Comparison of ENCODE assay signal across 11 cellular contexts in the genomic region with DNA sequence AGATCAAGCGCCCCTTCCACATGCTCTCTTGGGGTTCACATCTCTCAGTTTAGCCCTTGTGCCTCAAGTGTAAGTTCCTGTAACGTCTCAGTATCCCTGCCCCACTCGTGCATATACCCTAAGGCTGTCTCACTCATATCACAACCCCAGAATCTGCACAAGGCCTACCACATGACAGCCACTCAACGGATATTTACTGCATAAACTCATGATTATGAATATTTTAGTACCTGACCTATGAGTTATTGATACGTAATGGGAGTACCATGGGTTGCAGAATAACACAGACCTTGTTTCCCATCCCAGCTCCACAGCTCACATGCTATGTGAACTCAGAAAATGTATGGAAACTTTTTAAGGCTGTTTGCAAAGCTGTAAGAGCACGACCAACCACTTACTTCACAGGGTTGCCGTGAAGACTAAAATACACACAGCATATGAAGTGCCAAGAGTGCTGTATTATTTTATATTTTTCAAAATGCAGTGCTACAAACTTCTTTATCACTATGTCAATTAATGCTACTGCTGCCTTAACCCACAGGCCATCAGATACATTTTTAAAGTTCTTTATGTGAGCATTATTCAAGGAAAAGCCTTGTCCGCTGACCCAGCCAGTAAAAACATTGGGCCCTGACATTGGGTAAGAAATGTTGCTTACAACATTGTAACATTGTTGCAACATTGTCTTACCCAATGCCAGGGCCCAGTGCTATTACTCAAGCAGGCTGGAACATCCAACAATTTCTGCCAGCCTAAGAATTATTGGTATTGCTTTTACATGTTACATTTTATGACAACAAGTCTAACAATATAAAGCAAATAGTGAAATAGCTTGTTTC.
A peak's percentile ranks its signal among the peaks of the same experiment; 100 is the strongest.
DNase-seq lines count a peak whose midpoint lies in the region; FAIRE-seq and TF ChIP-seq lines count a peak whose summit lies in the region.
"Had no signal": no experiment of that assay in that cellular context is flagged by ENCODE, and none has a peak within 500 bp of the region (broad histone marks: within the 10 kb centered on the region; RNA-seq: fewer than 3 reads in every experiment).

No MANE protein-coding gene starts in this region.

- no peak overlapping the region for H3K4ac ChIP-seq in mesenchymal stem cell (ENCODE audit: low read depth in 1 of 2, low read length in 2 of 2)

- H2BK15ac ChIP-seq in mesenchymal stem cell (ENCODE audit: low read depth, poor library complexity, severe bottlenecking): no peak overlapping the region

- H3K27ac Mint-ChIP-seq in chondrocyte (ENCODE audit: unreplicated experiment): peak overlapping the region; percentile 88
- H3K27ac Mint-ChIP-seq: nephron progenitor cell had no signal

- H3K4me3 ChIP-seq in NB4 (ENCODE audit: low read depth, low read length) (no peak overlapping the region), mesenchymal stem cell (ENCODE audit: insufficient read depth in 1 of 2, low read depth in 1 of 2, low read length in 2 of 2) (no peak overlapping the region), tibial artery (no peak overlapping the region)

- H2BK120ac ChIP-seq in mesenchymal stem cell (ENCODE audit: low read depth, low read length): no peak overlapping the region

- no peak for FAIRE-seq in urothelium cell line (lab: Jason Lieb, UNC)

- no peak overlapping the region for H2BK12ac ChIP-seq in mesenchymal stem cell (ENCODE audit: low read length in 2 of 2)

- H3K27me3 Mint-ChIP-seq in chondrocyte (ENCODE audit: low read depth): no peaks in the 10 kb centered on the region

- H3K4me3 Mint-ChIP-seq in chondrocyte (ENCODE audit: unreplicated experiment): no peak overlapping the region
- H3K4me3 Mint-ChIP-seq: nephron progenitor cell had no signal

- no peaks in the 10 kb centered on the region for H3K36me3 Mint-ChIP-seq in chondrocyte (ENCODE audit: low read depth)

- H3K9me3 ChIP-seq in mesenchymal stem cell (ENCODE audit: control insufficient read depth, low read length): no peaks in the 10 kb centered on the region
- no peaks in the 10 kb centered on the region for H3K9me3 ChIP-seq in tibial artery

- no peak overlapping the region for H4K8ac ChIP-seq in mesenchymal stem cell (ENCODE audit: low read length)

- intact Hi-C loops in tibial artery (cut with DNase I; ENCODE audit: low total_unique reads): loop anchor here (5.0 kb wide), 1 partner anchor 341 kb away; the partner anchor contains the start of gene TAX1BP1

- H3K9ac ChIP-seq in mesenchymal stem cell (ENCODE audit: low read length): no peak overlapping the region

- peak; percentile 11 for TF ChIP-seq POLR2A in NB4 (IDR thresholded peaks at IDR 0.05; ENCODE audit: extremely low read depth, insufficient read length)

- H3K4me1 Mint-ChIP-seq in chondrocyte (ENCODE audit: low read depth): peaks cover 37% of the 10 kb centered on the region

- H3K27ac ChIP-seq in mesenchymal stem cell (ENCODE audit: low read length, poor library complexity, severe bottlenecking): no peak overlapping the region
- H3K27ac ChIP-seq in tibial artery: peak overlapping the region; percentile 54 to 63

- H3K36me3 ChIP-seq in mesenchymal stem cell (ENCODE audit: control insufficient read depth in 1 of 2, insufficient read depth in 2 of 2, low read depth in 1 of 2, low read length in 2 of 2) (peaks cover 0 to 4% of the 10 kb centered on the region in 2 experiments), tibial artery (no peaks in the 10 kb centered on the region)

- no peak for TF ChIP-seq CTCF in NB4 (IDR thresholded peaks at IDR 0.05; ENCODE audit: low read depth, low read length)
- TF ChIP-seq CTCF in chondrocyte (IDR thresholded peaks at IDR 0.05): no peak
- peak in 1 of 2 experiments; percentile 15 for TF ChIP-seq CTCF in tibial artery (IDR thresholded peaks at IDR 0.05)

- H2AFZ ChIP-seq in mesenchymal stem cell (ENCODE audit: low read depth, low read length): no peak overlapping the region

- no peaks in the 10 kb centered on the region for H3K27me3 ChIP-seq in mesenchymal stem cell (ENCODE audit: control insufficient read depth in 1 of 2, insufficient read depth in 1 of 2, low read length in 2 of 2)
- no peaks in the 10 kb centered on the region for H3K27me3 ChIP-seq in tibial artery

- no peak overlapping the region for H2AK5ac ChIP-seq in mesenchymal stem cell (ENCODE audit: low read length, severe bottlenecking)

- peaks cover 41% of the 10 kb centered on the region for H3K79me1 ChIP-seq in mesenchymal stem cell (replicated peaks; ENCODE audit: low read length, poor library complexity, severe bottlenecking)

- H3K4me1 ChIP-seq in mesenchymal stem cell (ENCODE audit: control insufficient read depth, insufficient read depth, low read depth, low read length): peaks cover 3% of the 10 kb centered on the region
- peaks cover 0 to 52% (median 27%) of the 10 kb centered on the region in 4 donors for H3K4me1 ChIP-seq in tibial artery

- H3K4me2 ChIP-seq in mesenchymal stem cell (ENCODE audit: low read length, poor library complexity, severe bottlenecking): no peak overlapping the region

- no peak overlapping the region for H2BK5ac ChIP-seq in mesenchymal stem cell (ENCODE audit: low read depth, low read length, poor library complexity, severe bottlenecking)

- H3K14ac ChIP-seq in mesenchymal stem cell (ENCODE audit: low read length in 2 of 2): no peak overlapping the region

- 84% methylated on average over 5 of the region's 8 CpGs for WGBS in mesenchymal stem cell

- H3K23ac ChIP-seq in mesenchymal stem cell (ENCODE audit: low read length in 2 of 2): no peak overlapping the region

- no peaks in the 10 kb centered on the region for H3K9me3 Mint-ChIP-seq in chondrocyte (ENCODE audit: low read depth)
- H3K9me3 Mint-ChIP-seq: nephron progenitor cell had no signal

- peak; percentile 97 for DNase-seq in NB4 (ENCODE audit: low read depth)
- no peak for DNase-seq in chondrocyte (ENCODE audit: low spot score)
- DNase-seq in mesenchymal stem cell: peak; percentile 78
- peak; percentile 72 to 82 for DNase-seq in tibial artery
- DNase-seq in COLO668 (lab: John Stamatoyannopoulos, UW; ENCODE audit: unreplicated experiment): no peak
- DNase-seq in urothelium cell line (ENCODE audit: low spot score): no peak
- DNase-seq in ureter (ENCODE audit: low spot score): no peak
- no peak for DNase-seq in kidney tubule cell (ENCODE audit: low spot score)
- DNase-seq: activated T-cell treated with anti-CD3 and anti-CD28 coated beads, Interleukin-2, amount 50 U/mL, for 48 hours; NCI-H82; nephron progenitor cell had no signal

- H3K18ac ChIP-seq in mesenchymal stem cell (ENCODE audit: low read depth in 1 of 2, low read length in 2 of 2): no peak overlapping the region

- no peak overlapping the region for H4K91ac ChIP-seq in mesenchymal stem cell (ENCODE audit: low read length)

Comparison
In these comparisons a context has a peak if more than half of its experiments do, and no peak if none do; other contexts are left out.
1. DNase-seq: peak in NB4 (single experiment), mesenchymal stem cell (single experiment) and tibial artery (2 of 2); none in chondrocyte (single experiment), COLO668 (single experiment), urothelium cell line (single experiment), ureter (single experiment) and kidney tubule cell (single experiment).